In the genomic region with DNA sequence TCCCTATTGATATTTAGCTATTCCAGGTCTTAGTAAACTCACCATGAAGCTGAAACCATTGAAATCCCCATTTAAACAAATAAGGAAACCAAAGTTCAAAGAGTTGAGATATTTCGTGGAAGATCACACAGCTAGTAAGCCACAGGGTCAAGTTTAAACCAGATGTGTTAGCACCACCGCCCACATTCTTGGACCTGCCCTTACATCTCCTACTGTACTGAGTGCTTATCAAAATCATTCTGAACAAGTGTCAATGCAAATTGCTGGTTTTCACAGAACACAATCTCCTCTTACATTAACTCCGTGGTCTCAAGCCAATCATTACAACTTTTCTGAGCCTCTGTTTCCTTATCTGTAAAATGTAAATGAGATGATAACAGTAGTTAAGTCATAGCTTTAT, we compare ENCODE assay signal across 1 cellular context.
TF ChIP-seq lines count a peak whose summit lies in the region.

No MANE protein-coding gene starts in this region.

TF ChIP-seq in WTC11, 78 proteins besides CTCF, POLR2A, EP300 and RAD21 (continued from another document):
- TF ChIP-seq, protein P1, sequence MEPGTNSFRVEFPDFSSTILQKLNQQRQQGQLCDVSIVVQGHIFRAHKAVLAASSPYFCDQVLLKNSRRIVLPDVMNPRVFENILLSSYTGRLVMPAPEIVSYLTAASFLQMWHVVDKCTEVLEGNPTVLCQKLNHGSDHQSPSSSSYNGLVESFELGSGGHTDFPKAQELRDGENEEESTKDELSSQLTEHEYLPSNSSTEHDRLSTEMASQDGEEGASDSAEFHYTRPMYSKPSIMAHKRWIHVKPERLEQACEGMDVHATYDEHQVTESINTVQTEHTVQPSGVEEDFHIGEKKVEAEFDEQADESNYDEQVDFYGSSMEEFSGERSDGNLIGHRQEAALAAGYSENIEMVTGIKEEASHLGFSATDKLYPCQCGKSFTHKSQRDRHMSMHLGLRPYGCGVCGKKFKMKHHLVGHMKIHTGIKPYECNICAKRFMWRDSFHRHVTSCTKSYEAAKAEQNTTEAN (CRISPR knock-in tag; IDR thresholded peaks at IDR 0.05), result no peak
- TF ChIP-seq, protein P2, sequence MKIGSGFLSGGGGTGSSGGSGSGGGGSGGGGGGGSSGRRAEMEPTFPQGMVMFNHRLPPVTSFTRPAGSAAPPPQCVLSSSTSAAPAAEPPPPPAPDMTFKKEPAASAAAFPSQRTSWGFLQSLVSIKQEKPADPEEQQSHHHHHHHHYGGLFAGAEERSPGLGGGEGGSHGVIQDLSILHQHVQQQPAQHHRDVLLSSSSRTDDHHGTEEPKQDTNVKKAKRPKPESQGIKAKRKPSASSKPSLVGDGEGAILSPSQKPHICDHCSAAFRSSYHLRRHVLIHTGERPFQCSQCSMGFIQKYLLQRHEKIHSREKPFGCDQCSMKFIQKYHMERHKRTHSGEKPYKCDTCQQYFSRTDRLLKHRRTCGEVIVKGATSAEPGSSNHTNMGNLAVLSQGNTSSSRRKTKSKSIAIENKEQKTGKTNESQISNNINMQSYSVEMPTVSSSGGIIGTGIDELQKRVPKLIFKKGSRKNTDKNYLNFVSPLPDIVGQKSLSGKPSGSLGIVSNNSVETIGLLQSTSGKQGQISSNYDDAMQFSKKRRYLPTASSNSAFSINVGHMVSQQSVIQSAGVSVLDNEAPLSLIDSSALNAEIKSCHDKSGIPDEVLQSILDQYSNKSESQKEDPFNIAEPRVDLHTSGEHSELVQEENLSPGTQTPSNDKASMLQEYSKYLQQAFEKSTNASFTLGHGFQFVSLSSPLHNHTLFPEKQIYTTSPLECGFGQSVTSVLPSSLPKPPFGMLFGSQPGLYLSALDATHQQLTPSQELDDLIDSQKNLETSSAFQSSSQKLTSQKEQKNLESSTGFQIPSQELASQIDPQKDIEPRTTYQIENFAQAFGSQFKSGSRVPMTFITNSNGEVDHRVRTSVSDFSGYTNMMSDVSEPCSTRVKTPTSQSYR (CRISPR knock-in tag; IDR thresholded peaks at IDR 0.05), result no peak
- TF ChIP-seq GRHL2 (CRISPR knock-in tag; IDR thresholded peaks at IDR 0.05; ENCODE audit: insufficient replicate concordance, severe bottlenecking), result no peak
- TF ChIP-seq ZNF416 (CRISPR knock-in tag; IDR thresholded peaks at IDR 0.05), result no peak
- TF ChIP-seq, protein P3, sequence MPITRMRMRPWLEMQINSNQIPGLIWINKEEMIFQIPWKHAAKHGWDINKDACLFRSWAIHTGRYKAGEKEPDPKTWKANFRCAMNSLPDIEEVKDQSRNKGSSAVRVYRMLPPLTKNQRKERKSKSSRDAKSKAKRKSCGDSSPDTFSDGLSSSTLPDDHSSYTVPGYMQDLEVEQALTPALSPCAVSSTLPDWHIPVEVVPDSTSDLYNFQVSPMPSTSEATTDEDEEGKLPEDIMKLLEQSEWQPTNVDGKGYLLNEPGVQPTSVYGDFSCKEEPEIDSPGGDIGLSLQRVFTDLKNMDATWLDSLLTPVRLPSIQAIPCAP (CRISPR knock-in tag; IDR thresholded peaks at IDR 0.05), result no peak
- no peak for TF ChIP-seq FOXJ3 (CRISPR knock-in tag; IDR thresholded peaks at IDR 0.05; ENCODE audit: borderline replicate concordance)
- no peak for TF ChIP-seq SMAD3 (CRISPR knock-in tag; IDR thresholded peaks at IDR 0.05; ENCODE audit: borderline replicate concordance)
